ENCODE assay signal across 18 cellular contexts in genomic region chr3:112017081-112017480, GRCh38. TPM values are rescaled to one million over a fixed set of nuclear protein-coding genes. Genes with fewer than 3 reads are reported as not detected.
"Had no signal": no experiment of that assay in that cellular context is flagged by ENCODE, and none has a peak within 500 bp of the region (broad histone marks: within the 10 kb centered on the region; RNA-seq: fewer than 3 reads in every experiment).

No MANE protein-coding gene starts in this region.

- FAIRE-seq: urothelium cell line had no signal

- DNase-seq: activated CD4-positive, alpha-beta T cell treated with anti-CD3 and anti-CD28 coated beads for 1 hour; activated CD4-positive, alpha-beta T cell treated with anti-CD3 and anti-CD28 coated beads, Interleukin-2, amount 50 U/mL, for 48 hours; activated CD8-positive, alpha-beta memory T cell treated with anti-CD3 and anti-CD28 coated beads, Interleukin-2, amount 10 ng/mL, durations not matched to agents 7 days and 5 days; activated effector memory CD4-positive, alpha-beta T cell treated with anti-CD3 and anti-CD28 coated beads, Interleukin-2, amount 50 U/mL, for 16 hours; activated T-cell treated with anti-CD3 and anti-CD28 coated beads, Interleukin-2, amount 50 U/mL, for 4 hours; amniotic stem cell; head of caudate nucleus; islet precursor cell; left ventricle myocardium inferior; stimulated activated CD4-positive, alpha-beta T cell treated with anti-CD3 and anti-CD28 coated beads, Interleukin-12 subunit alpha, Interleukin-12 subunit beta, amount 100 ng/mL, for 4 hours; stimulated activated naive CD4-positive, alpha-beta T cell had no signal

- ATAC-seq: activated CD8-positive, alpha-beta memory T cell treated with anti-CD3 and anti-CD28 coated beads, Interleukin-2, amount 10 ng/mL, durations not matched to agents 7 days and 5 days; activated naive CD4-positive, alpha-beta T cell treated with anti-CD3 and anti-CD28 coated beads, Interleukin-2, amount 50 U/mL, for 72 hours; activated T-cell treated with anti-CD3 and anti-CD28 coated beads, Interleukin-2, amount 50 U/mL, for 4 hours had no signal

RNA-seq across cellular contexts. Expression of gene TMPRSS7, which starts 17.5 kb away (rescaled TPM):
- total RNA-seq: activated CD8-positive, alpha-beta memory T cell treated with anti-CD3 and anti-CD28 coated beads, Interleukin-2, amount 10 ng/mL, durations not matched to agents 7 days and 5 days; activated naive CD4-positive, alpha-beta T cell treated with anti-CD3 and anti-CD28 coated beads, Interleukin-2, amount 50 U/mL, for 72 hours; activated T-cell treated with anti-CD3 and anti-CD28 coated beads, Interleukin-2, amount 50 U/mL, for 4 hours; fibroblast of villous mesenchyme; left ventricle myocardium inferior; mesenteric fat pad; osteocyte; T-helper 2 cell treated with Interferon-gamma antibody and Interleukin-4, amounts not matched to agents 100 ng/mL and 5 ng/mL, for 36 hours; thoracic aorta had no signal

RNA-seq across cellular contexts. Expression of gene TAGLN3, which starts 18.4 kb away (rescaled TPM):
- total RNA-seq: activated CD8-positive, alpha-beta memory T cell treated with anti-CD3 and anti-CD28 coated beads, Interleukin-2, amount 10 ng/mL, durations not matched to agents 7 days and 5 days; fibroblast of villous mesenchyme; mesenteric fat pad; osteocyte; thoracic aorta had no signal
